Comparison of ENCODE assay signal across 13 cellular contexts in genomic region chr10:29617880-29618340, GRCh38. TPM values are rescaled to one million over a fixed set of nuclear protein-coding genes. Genes with fewer than 3 reads are reported as not detected.
DNase-seq lines count a peak whose midpoint lies in the region; ATAC-seq, FAIRE-seq and TF ChIP-seq lines count a peak whose summit lies in the region.
"Had no signal": no experiment of that assay in that cellular context is flagged by ENCODE, and none has a peak within 500 bp of the region (broad histone marks: within the 10 kb centered on the region; RNA-seq: fewer than 3 reads in every experiment).

No MANE protein-coding gene starts in this region.

- peak overlapping the region; percentile 76 for H3K27ac Mint-ChIP-seq in neural progenitor cell
- H3K27ac Mint-ChIP-seq: activated T-cell treated with anti-CD3 and anti-CD28 coated beads, Interleukin-2, amount 50 U/mL, for 72 hours had no signal

- H3K9me3 ChIP-seq in A549: no peaks in the 10 kb centered on the region
- H3K9me3 ChIP-seq in gastroesophageal sphincter: no peaks in the 10 kb centered on the region
- H3K9me3 ChIP-seq in neural progenitor cell (ENCODE audit: low read depth): no peaks in the 10 kb centered on the region

- TF ChIP-seq CTCF in A549 (IDR thresholded peaks at IDR 0.05): no peak
- TF ChIP-seq CTCF in RWPE1 (conservative IDR thresholded peaks at IDR 0.05; ENCODE audit: low read depth): no peak
- TF ChIP-seq CTCF in gastroesophageal sphincter (IDR thresholded peaks at IDR 0.05): no peak
- TF ChIP-seq CTCF in neural progenitor cell (IDR thresholded peaks at IDR 0.05): no peak
- no peak for TF ChIP-seq CTCF in foreskin keratinocyte (conservative IDR thresholded peaks at IDR 0.05)

- H3K9ac ChIP-seq in neural progenitor cell: no peak overlapping the region

- H2AFZ ChIP-seq in neural progenitor cell (replicated peaks): no peak overlapping the region

- CTCF ChIA-PET in A549 (lab: Yijun Ruan, JAX) (interaction anchor here (0.6 to 2.1 kb wide), 11 partner anchors 9 to 1661 kb away, joined by 3 to 7 read pairs (median 4); no protein-coding TSS in a partner anchor), RWPE1 (lab: Yijun Ruan, JAX) (interaction anchor here (0.6 kb wide), 1 partner anchor 26 kb away, joined by 3 read pairs; no protein-coding TSS in a partner anchor)

- no peak for TF ChIP-seq POLR2A in A549 (IDR thresholded peaks at IDR 0.05; ENCODE audit: low read length)
- no peak for TF ChIP-seq POLR2A in gastroesophageal sphincter (IDR thresholded peaks at IDR 0.05)

- H3K79me2 ChIP-seq in neural progenitor cell (ENCODE audit: low read depth): peaks cover 59% of the 10 kb centered on the region

- peaks cover 8% of the 10 kb centered on the region for H3K9me3 Mint-ChIP-seq in neural progenitor cell
- H3K9me3 Mint-ChIP-seq: activated T-cell treated with anti-CD3 and anti-CD28 coated beads, Interleukin-2, amount 50 U/mL, for 72 hours; central memory CD8-positive, alpha-beta T cell had no signal

- no peak for FAIRE-seq in A549 (lab: Jason Lieb, UNC)
- FAIRE-seq: kidney had no signal

- peak overlapping the region; percentile 78; the same call in 2 of the 3 replicates for H3K4me2 ChIP-seq in A549
- H3K4me2 ChIP-seq in neural progenitor cell: peak overlapping the region; percentile 62

- H3K36me3 ChIP-seq in gastroesophageal sphincter (no peaks in the 10 kb centered on the region), neural progenitor cell (no peaks in the 10 kb centered on the region)

- peaks cover 33% of the 10 kb centered on the region for H3K4me1 ChIP-seq in A549
- peaks cover 3 to 85% (median 16%) of the 10 kb centered on the region in 3 donors for H3K4me1 ChIP-seq in gastroesophageal sphincter
- peaks cover 26% of the 10 kb centered on the region for H3K4me1 ChIP-seq in neural progenitor cell
- peaks cover 8% of the 10 kb centered on the region for H3K4me1 ChIP-seq in foreskin keratinocyte

- POLR2A ChIA-PET in A549 (lab: Yijun Ruan, JAX) (interaction anchor here (1.0 to 1.5 kb wide), 2 partner anchors 10 to 43 kb away, joined by 3 to 6 read pairs; no protein-coding TSS in a partner anchor), RWPE1 (lab: Yijun Ruan, JAX; ENCODE audit: low non-redundant PET) (no interaction called here)

- ATAC-seq in A549: peak in 1 of 2 experiments; percentile 20; a peak in 2 of 6 replicates
- peak; percentile 51 for ATAC-seq in gastroesophageal sphincter
- ATAC-seq in HG03521 (IDR thresholded peaks at IDR 0.05; ENCODE audit: unreplicated experiment): no peak
- no peak for ATAC-seq in foreskin keratinocyte
- ATAC-seq: activated T-cell treated with anti-CD3 and anti-CD28 coated beads, Interleukin-2, amount 50 U/mL, for 72 hours had no signal

- H3F3A ChIP-seq in neural progenitor cell (ENCODE audit: low read depth): peaks cover 22% of the 10 kb centered on the region

- DNase-seq in A549 (ENCODE audit: low read depth in 1 of 2, low spot score in 1 of 2) (no peak), RWPE1 (ENCODE audit: low spot score) (no peak), neural progenitor cell (ENCODE audit: low spot score) (peak; percentile 43), Ammon's horn (ENCODE audit: low spot score) (no peak), foreskin keratinocyte (no peak)
- DNase-seq in central memory CD4-positive, alpha-beta T cell: no peak
- DNase-seq: activated CD4-positive, alpha-beta T cell treated with anti-CD3 and anti-CD28 coated beads for 1 hour; activated T-cell treated with anti-CD3 and anti-CD28 coated beads, Interleukin-2, amount 50 U/mL, for 72 hours; kidney; NCI-H526 treated with DMSO at 0.1 percent for 48 hours had no signal

- H3K4me1 Mint-ChIP-seq in neural progenitor cell: peaks cover 36% of the 10 kb centered on the region

- H3K4me3 Mint-ChIP-seq in neural progenitor cell: no peak overlapping the region
- H3K4me3 Mint-ChIP-seq: activated T-cell treated with anti-CD3 and anti-CD28 coated beads, Interleukin-2, amount 50 U/mL, for 72 hours; central memory CD8-positive, alpha-beta T cell had no signal

- peak overlapping the region in 1 of 2 experiments; percentile 73; a peak in 3 of 6 replicates for H3K27ac ChIP-seq in A549
- 0 out of 2 replicates have a peak overlapping the region, but pooled peaks have one; percentile 10 for H3K27ac ChIP-seq in RWPE1
- peak overlapping the region; percentile 81 to 94 (median 86) for H3K27ac ChIP-seq in gastroesophageal sphincter
- peak overlapping the region; percentile 12 for H3K27ac ChIP-seq in neural progenitor cell
- no peak overlapping the region for H3K27ac ChIP-seq in foreskin keratinocyte

- peaks cover 6% of the 10 kb centered on the region for H3K36me3 Mint-ChIP-seq in neural progenitor cell

- H3K4me3 ChIP-seq in A549: no peak overlapping the region
- H3K4me3 ChIP-seq in gastroesophageal sphincter: no peak overlapping the region
- H3K4me3 ChIP-seq in neural progenitor cell: no peak overlapping the region

- no peak for TF ChIP-seq EP300 in A549 (IDR thresholded peaks at IDR 0.05)
- TF ChIP-seq EP300 in gastroesophageal sphincter (IDR thresholded peaks at IDR 0.05): no peak

- 91% methylated on average over 8 of the region's 8 CpGs for WGBS in A549 (ENCODE audit: missing lambda C conversion rate)
- WGBS in gastroesophageal sphincter (ENCODE audit: low coverage in 1 of 2), 2 donors: 26 to 40% methylated on average over 8 of the region's 8 CpGs

- H3K27me3 ChIP-seq in gastroesophageal sphincter (no peaks in the 10 kb centered on the region), neural progenitor cell (no peaks in the 10 kb centered on the region), foreskin keratinocyte (no peaks in the 10 kb centered on the region)

- TF ChIP-seq RAD21 in A549 (conservative IDR thresholded peaks at IDR 0.05 in 1 of 2, IDR thresholded peaks at IDR 0.05 in 1 of 2): no peak

- H4K20me1 ChIP-seq in neural progenitor cell (ENCODE audit: low read depth): peaks cover 54% of the 10 kb centered on the region

- H3K27me3 Mint-ChIP-seq in neural progenitor cell (ENCODE audit: insufficient read depth, low read depth): no peaks in the 10 kb centered on the region
- H3K27me3 Mint-ChIP-seq: central memory CD8-positive, alpha-beta T cell had no signal

TF ChIP-seq in A549, 52 proteins besides CTCF, POLR2A, EP300 and RAD21 (continues in another document):
- no peak for TF ChIP-seq CHD4 (IDR thresholded peaks at IDR 0.05; ENCODE audit: borderline replicate concordance)
- no peak for TF ChIP-seq PHF8 (IDR thresholded peaks at IDR 0.05; ENCODE audit: borderline replicate concordance, low read depth)
- TF ChIP-seq ESRRA (IDR thresholded peaks at IDR 0.05; ENCODE audit: borderline replicate concordance, low read length): no peak
- TF ChIP-seq BHLHE40 (IDR thresholded peaks at IDR 0.05; ENCODE audit: low read depth, low read length): no peak
- TF ChIP-seq HMGXB4 (CRISPR knock-in tag; IDR thresholded peaks at IDR 0.05; ENCODE audit: borderline replicate concordance): no peak
- TF ChIP-seq RARB (CRISPR knock-in tag; IDR thresholded peaks at IDR 0.05): no peak
- TF ChIP-seq HDAC2 (IDR thresholded peaks at IDR 0.05): no peak
- no peak for TF ChIP-seq HES2 (IDR thresholded peaks at IDR 0.05)
- no peak for TF ChIP-seq EHMT2 (IDR thresholded peaks at IDR 0.05; ENCODE audit: low read depth)
- TF ChIP-seq, protein P1, sequence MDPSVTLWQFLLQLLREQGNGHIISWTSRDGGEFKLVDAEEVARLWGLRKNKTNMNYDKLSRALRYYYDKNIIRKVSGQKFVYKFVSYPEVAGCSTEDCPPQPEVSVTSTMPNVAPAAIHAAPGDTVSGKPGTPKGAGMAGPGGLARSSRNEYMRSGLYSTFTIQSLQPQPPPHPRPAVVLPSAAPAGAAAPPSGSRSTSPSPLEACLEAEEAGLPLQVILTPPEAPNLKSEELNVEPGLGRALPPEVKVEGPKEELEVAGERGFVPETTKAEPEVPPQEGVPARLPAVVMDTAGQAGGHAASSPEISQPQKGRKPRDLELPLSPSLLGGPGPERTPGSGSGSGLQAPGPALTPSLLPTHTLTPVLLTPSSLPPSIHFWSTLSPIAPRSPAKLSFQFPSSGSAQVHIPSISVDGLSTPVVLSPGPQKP (IDR thresholded peaks at IDR 0.05; ENCODE audit: low read depth, low read length): no peak

RNA-seq across cellular contexts. Expression of gene SVIL, which starts 16.9 kb away (rescaled TPM):
- 20.4 and 26.7 TPM in 2 replicates for polyA plus RNA-seq in A549 (2011; rRNA removed)
- polyA plus RNA-seq in A549 (2012; cell fraction: cytosol; rRNA removed): 4.1 and 4.3 TPM in 2 replicates
- 11.7 and 14.1 TPM in 2 replicates for polyA plus RNA-seq in A549 (2012; cell fraction: nucleus; rRNA removed)
- polyA plus RNA-seq in A549 (2017; fragmentation: RNase III; extraction: RNeasy Plus Mini Kit Qiagen cat#74134 plus additional on column Dnase treatment): 9.6 to 12.1 TPM (median 12.0 TPM) in 3 replicates
- polyA minus RNA-seq in A549 (2011; rRNA and poly(A)+ RNA removed): 23.6 and 32.6 TPM in 2 replicates
- 1,000 to 10,000 TPM in 2 of 4 donors, 100 to 1,000 TPM in 2; 585 to 1,262 (median 942) TPM for total RNA-seq in gastroesophageal sphincter
- total RNA-seq in neural progenitor cell (ENCODE audit: low replicate concordance): 21.6 and 25.1 TPM in 2 replicates
- 26.9 and 27.1 TPM in 2 replicates for total RNA-seq in foreskin keratinocyte
- 4.8 and 4.9 TPM in 2 replicates for polyA plus RNA-seq in foreskin keratinocyte

Comparison
In these comparisons a context has a peak if more than half of its experiments do, and no peak if none do; other contexts are left out.
1. RNA of gene SVIL, which starts 16.9 kb away (total RNA-seq): 585 to 1,262 TPM in gastroesophageal sphincter; 26.9 to 27.1 TPM in foreskin keratinocyte and 21.6 to 25.1 TPM in neural progenitor cell; every median in the first group is over 10 times any median in the second.